Comparison of ENCODE assay signal across 18 cellular contexts in genomic region chr12:121539908-121540307, GRCh38. TPM values are rescaled to one million over a fixed set of nuclear protein-coding genes. Genes with fewer than 3 reads are reported as not detected.
DNase-seq lines count a peak whose midpoint lies in the region; ATAC-seq and TF ChIP-seq lines count a peak whose summit lies in the region.
"Had no signal": no experiment of that assay in that cellular context is flagged by ENCODE, and none has a peak within 500 bp of the region (broad histone marks: within the 10 kb centered on the region; RNA-seq: fewer than 3 reads in every experiment).

No MANE protein-coding gene starts in this region.

- intact Hi-C loops in activated CD8-positive, alpha-beta T cell treated with anti-CD3 and anti-CD28 coated beads for 36 hours (cut with micrococcal nuclease), result loop anchor here (5.0 kb wide), 2 partner anchors 42 to 142 kb away; partner anchors contain the start of gene KDM2B

- POLR2A ChIA-PET in activated CD8-positive, alpha-beta T cell treated with anti-CD3 and anti-CD28 coated beads, Interleukin-2, amount 10 ng/mL, durations not matched to agents 7 days and 5 days (lab: Charles Lee), result no interaction called here
- POLR2A ChIA-PET in activated CD8-positive, alpha-beta T cell treated with anti-CD3 and anti-CD28 coated beads for 36 hours (lab: Charles Lee), result interaction anchor here (0.7 to 1.3 kb wide), 2 partner anchors 19 to 79 kb away, joined by 3 read pairs; no protein-coding TSS in a partner anchor
- POLR2A ChIA-PET in SK-N-SH (lab: Yijun Ruan, JAX), result no interaction called here

- no peak overlapping the region for H3K27ac ChIP-seq in osteoblast (ENCODE audit: low read depth, low read length)
- H3K27ac ChIP-seq in SK-N-SH (ENCODE audit: low read depth in 2 of 2, low read length in 1 of 2), result no peak overlapping the region
- no peak overlapping the region for H3K27ac ChIP-seq in coronary artery

- H3K9me3 Mint-ChIP-seq in activated CD8-positive, alpha-beta T cell treated with anti-CD3 and anti-CD28 coated beads, Interleukin-2, amount 10 ng/mL, durations not matched to agents 7 days and 5 days (ENCODE audit: insufficient read depth), result no peaks in the 10 kb centered on the region
- H3K9me3 Mint-ChIP-seq in activated CD8-positive, alpha-beta T cell treated with anti-CD3 and anti-CD28 coated beads for 36 hours, result no peaks in the 10 kb centered on the region
- H3K9me3 Mint-ChIP-seq in IgD-negative memory B cell (no peaks in the 10 kb centered on the region), immature natural killer cell (no peaks in the 10 kb centered on the region)

- 97% methylated on average over 6 of the region's 6 CpGs for WGBS in SK-N-SH (ENCODE audit: low lambda C conversion rate)

- no peak for TF ChIP-seq CTCF in activated CD8-positive, alpha-beta T cell treated with anti-CD3 and anti-CD28 coated beads for 36 hours (IDR thresholded peaks at IDR 0.05)
- TF ChIP-seq CTCF in osteoblast (IDR thresholded peaks at IDR 0.05; ENCODE audit: extremely low read depth, low read depth, low read length) (no peak), SK-N-SH (IDR thresholded peaks at IDR 0.05) (no peak), coronary artery (IDR thresholded peaks at IDR 0.05) (no peak)

- no peak overlapping the region for H2AFZ ChIP-seq in osteoblast (ENCODE audit: low read length)
- H2AFZ ChIP-seq in SK-N-SH (ENCODE audit: low read depth), result no peak overlapping the region

- DNase-seq in activated CD8-positive, alpha-beta T cell treated with anti-CD3 and anti-CD28 coated beads, Interleukin-2, amount 10 ng/mL, durations not matched to agents 7 days and 5 days, result no peak
- DNase-seq in activated CD8-positive, alpha-beta T cell treated with anti-CD3 and anti-CD28 coated beads for 36 hours, result no peak
- DNase-seq in immature natural killer cell (no peak), osteoblast (ENCODE audit: insufficient read length, low spot score, missing footprints) (peak; percentile 82), SK-N-SH (no peak), coronary artery (ENCODE audit: low spot score) (no peak)
- DNase-seq: 8988T, C1 segment of cervical spinal cord, Caco-2, DMS153, Kasumi-1, MM.1S, NCI-H1092 treated with DMSO at 0.1 percent for 48 hours, NCI-H1694, NCI-H510A treated with DMSO at 0.1 percent for 48 hours had no signal

- no peak for TF ChIP-seq EP300 in SK-N-SH (IDR thresholded peaks at IDR 0.05; ENCODE audit: borderline replicate concordance in 1 of 2, low read depth in 1 of 2, low read length in 1 of 2)

- peak overlapping the region; percentile 15 for H3K27ac Mint-ChIP-seq in activated CD8-positive, alpha-beta T cell treated with anti-CD3 and anti-CD28 coated beads, Interleukin-2, amount 10 ng/mL, durations not matched to agents 7 days and 5 days
- no peak overlapping the region for H3K27ac Mint-ChIP-seq in activated CD8-positive, alpha-beta T cell treated with anti-CD3 and anti-CD28 coated beads for 36 hours
- H3K27ac Mint-ChIP-seq in IgD-negative memory B cell (peak overlapping the region in 2 of 3 donors; percentile 23 to 92), immature natural killer cell (peak overlapping the region in 2 of 6 donors; percentile 26 to 90)

- H3K27me3 ChIP-seq in osteoblast (ENCODE audit: insufficient read depth, low read length) (no peaks in the 10 kb centered on the region), SK-N-SH (ENCODE audit: insufficient read depth) (no peaks in the 10 kb centered on the region)

- H3K27me3 Mint-ChIP-seq in activated CD8-positive, alpha-beta T cell treated with anti-CD3 and anti-CD28 coated beads, Interleukin-2, amount 10 ng/mL, durations not matched to agents 7 days and 5 days (ENCODE audit: low read depth), result no peaks in the 10 kb centered on the region
- no peaks in the 10 kb centered on the region for H3K27me3 Mint-ChIP-seq in activated CD8-positive, alpha-beta T cell treated with anti-CD3 and anti-CD28 coated beads for 36 hours
- H3K27me3 Mint-ChIP-seq in IgD-negative memory B cell (no peaks in the 10 kb centered on the region), immature natural killer cell (ENCODE audit: low read depth in 3 of 3) (peaks cover 4 to 11% (median 7%) of the 10 kb centered on the region in 3 donors)

- H3K9me2 ChIP-seq in SK-N-SH, result no peaks in the 10 kb centered on the region

- H3K4me1 ChIP-seq in osteoblast (ENCODE audit: insufficient read depth, low read length) (peaks cover 18% of the 10 kb centered on the region), SK-N-SH (ENCODE audit: control insufficient read depth in 1 of 2, insufficient read depth in 2 of 2, low read depth in 1 of 2, low read length in 1 of 2) (peaks cover 4 to 16% of the 10 kb centered on the region in 2 experiments; a peak in 2 of 4 replicates)

- no peak for ATAC-seq in activated CD8-positive, alpha-beta T cell treated with anti-CD3 and anti-CD28 coated beads, Interleukin-2, amount 10 ng/mL, durations not matched to agents 7 days and 5 days
- no peak for ATAC-seq in activated CD8-positive, alpha-beta T cell treated with anti-CD3 and anti-CD28 coated beads for 36 hours
- no peak for ATAC-seq in GM21367 (IDR thresholded peaks at IDR 0.05; ENCODE audit: unreplicated experiment)
- ATAC-seq: Panc1 had no signal

- peaks cover 5% of the 10 kb centered on the region for H3F3A ChIP-seq in SK-N-SH (replicated peaks; ENCODE audit: insufficient read depth)

- no peak overlapping the region for H3K9ac ChIP-seq in SK-N-SH

- H4K20me1 ChIP-seq in osteoblast (ENCODE audit: insufficient read depth, low read length) (peaks cover 6% of the 10 kb centered on the region), SK-N-SH (ENCODE audit: insufficient read depth) (no peaks in the 10 kb centered on the region)

- peaks cover 41% of the 10 kb centered on the region for H3K4me1 Mint-ChIP-seq in activated CD8-positive, alpha-beta T cell treated with anti-CD3 and anti-CD28 coated beads, Interleukin-2, amount 10 ng/mL, durations not matched to agents 7 days and 5 days (ENCODE audit: low read depth)
- H3K4me1 Mint-ChIP-seq in activated CD8-positive, alpha-beta T cell treated with anti-CD3 and anti-CD28 coated beads for 36 hours (ENCODE audit: low read depth), result peaks cover 33% of the 10 kb centered on the region
- H3K4me1 Mint-ChIP-seq in IgD-negative memory B cell (peaks cover 7 to 25% (median 13%) of the 10 kb centered on the region in 3 donors), immature natural killer cell (peaks cover 27 to 31% of the 10 kb centered on the region in 2 donors)

- H3K9me3 ChIP-seq in osteoblast (ENCODE audit: low read depth, low read length) (no peaks in the 10 kb centered on the region), SK-N-SH (no peaks in the 10 kb centered on the region)
- H3K9me3 ChIP-seq: Caco-2 had no signal

- TF ChIP-seq RAD21 in SK-N-SH (IDR thresholded peaks at IDR 0.05; ENCODE audit: low read length), result no peak

- H3K79me2 ChIP-seq in osteoblast (ENCODE audit: insufficient read depth, low read length) (peaks cover 2% of the 10 kb centered on the region), SK-N-SH (ENCODE audit: insufficient read depth) (no peaks in the 10 kb centered on the region)

- H3K36me3 ChIP-seq in osteoblast (ENCODE audit: insufficient read depth, low read length) (peaks cover 2% of the 10 kb centered on the region), SK-N-SH (replicated peaks in 1 of 2; ENCODE audit: control insufficient read depth in 1 of 2, insufficient read depth in 2 of 2, low read length in 1 of 2) (no peaks in the 10 kb centered on the region)

- CTCF ChIA-PET in activated CD8-positive, alpha-beta T cell treated with anti-CD3 and anti-CD28 coated beads, Interleukin-2, amount 10 ng/mL, durations not matched to agents 7 days and 5 days (lab: Charles Lee), result interaction anchor here (1.2 to 2.9 kb wide), 2 partner anchors 12 to 36 kb away, joined by 3 to 18 read pairs; no protein-coding TSS in a partner anchor
- CTCF ChIA-PET in activated CD8-positive, alpha-beta T cell treated with anti-CD3 and anti-CD28 coated beads for 36 hours (lab: Charles Lee), result interaction anchor here (1.1 kb wide), 1 partner anchor 85 kb away, joined by 3 read pairs; no protein-coding TSS in a partner anchor
- CTCF ChIA-PET in SK-N-SH (lab: Yijun Ruan, JAX), result interaction anchor here (1.3 to 2.8 kb wide), 6 partner anchors 13 to 255 kb away, joined by 3 to 15 read pairs (median 4); partner anchors contain the start of gene KDM2B

- H3K36me3 Mint-ChIP-seq in activated CD8-positive, alpha-beta T cell treated with anti-CD3 and anti-CD28 coated beads, Interleukin-2, amount 10 ng/mL, durations not matched to agents 7 days and 5 days (ENCODE audit: low read depth), result peaks cover 7% of the 10 kb centered on the region
- H3K36me3 Mint-ChIP-seq in activated CD8-positive, alpha-beta T cell treated with anti-CD3 and anti-CD28 coated beads for 36 hours (ENCODE audit: low read depth), result peaks cover 1% of the 10 kb centered on the region
- no peaks in the 10 kb centered on the region for H3K36me3 Mint-ChIP-seq in IgD-negative memory B cell
- peaks cover 0 to 10% (median 0%) of the 10 kb centered on the region in 3 donors for H3K36me3 Mint-ChIP-seq in immature natural killer cell

- H3K4me2 ChIP-seq in osteoblast (ENCODE audit: insufficient read depth, low read length) (no peak overlapping the region), SK-N-SH (no peak overlapping the region)

- H3K4me3 ChIP-seq in osteoblast (ENCODE audit: insufficient read depth, low read length), result no peak overlapping the region
- H3K4me3 ChIP-seq in SK-N-SH (ENCODE audit: low read depth in 2 of 2, low read length in 1 of 2), result no peak overlapping the region
- no peak overlapping the region for H3K4me3 ChIP-seq in coronary artery

- H3K4me3 Mint-ChIP-seq in activated CD8-positive, alpha-beta T cell treated with anti-CD3 and anti-CD28 coated beads, Interleukin-2, amount 10 ng/mL, durations not matched to agents 7 days and 5 days, result no peak overlapping the region
- H3K4me3 Mint-ChIP-seq in activated CD8-positive, alpha-beta T cell treated with anti-CD3 and anti-CD28 coated beads for 36 hours, result no peak overlapping the region
- H3K4me3 Mint-ChIP-seq in IgD-negative memory B cell, result peak overlapping the region in 1 of 4 donors; percentile 98
- H3K4me3 Mint-ChIP-seq in immature natural killer cell, result peak overlapping the region in 3 of 5 donors; percentile 15 to 41 (median 36)

TF ChIP-seq in SK-N-SH, 30 proteins besides CTCF, POLR2A, EP300 and RAD21 (continues in another document):
- no peak for TF ChIP-seq TCF12 (IDR thresholded peaks at IDR 0.05)
- TF ChIP-seq FOSL2 (IDR thresholded peaks at IDR 0.05; ENCODE audit: borderline replicate concordance, low read depth), result no peak
- no peak for TF ChIP-seq SMC3 (IDR thresholded peaks at IDR 0.05; ENCODE audit: low read depth, low read length)
- no peak for TF ChIP-seq JUND (IDR thresholded peaks at IDR 0.05)
- no peak for TF ChIP-seq ELF1 (IDR thresholded peaks at IDR 0.05)

RNA-seq across cellular contexts. Expression of gene KDM2B, which starts 40.9 kb away (rescaled TPM):
- 10 to 100 TPM; 76.1 to 76.6 TPM for total RNA-seq in activated CD8-positive, alpha-beta T cell treated with anti-CD3 and anti-CD28 coated beads, Interleukin-2, amount 10 ng/mL, durations not matched to agents 7 days and 5 days
- 10 to 100 TPM; 61.0 to 61.7 TPM for total RNA-seq in activated CD8-positive, alpha-beta T cell treated with anti-CD3 and anti-CD28 coated beads for 36 hours
- polyA plus RNA-seq in IgD-negative memory B cell (49.0 TPM), immature natural killer cell (10 to 100 TPM in 2 of 3 donors, 1 to 10 TPM in 1; 9.6 to 17.0 (median 10.4) TPM), SK-N-SH (2012; rRNA removed) (9.6 and 11.5 TPM in 2 replicates)
- total RNA-seq in osteoblast, result 29.8 and 32.6 TPM in 2 replicates
- polyA plus RNA-seq in SK-N-SH (2012; cell fraction: cytosol; rRNA removed), result 8.2 and 11.0 TPM in 2 replicates
- polyA plus RNA-seq in SK-N-SH (2012; cell fraction: nucleus; rRNA removed), result 25.9 and 32.9 TPM in 2 replicates

Comparison
In these comparisons a context has a peak if more than half of its experiments do, and no peak if none do; other contexts are left out.
1. H3K4me3 Mint-ChIP-seq: peak in immature natural killer cell (3 of 5); none in activated CD8-positive, alpha-beta T cell treated with anti-CD3 and anti-CD28 coated beads, Interleukin-2, amount 10 ng/mL, durations not matched to agents 7 days and 5 days (single experiment) and activated CD8-positive, alpha-beta T cell treated with anti-CD3 and anti-CD28 coated beads for 36 hours (single experiment).